10 cellular contexts compared by ENCODE assay signal in the genomic region with DNA sequence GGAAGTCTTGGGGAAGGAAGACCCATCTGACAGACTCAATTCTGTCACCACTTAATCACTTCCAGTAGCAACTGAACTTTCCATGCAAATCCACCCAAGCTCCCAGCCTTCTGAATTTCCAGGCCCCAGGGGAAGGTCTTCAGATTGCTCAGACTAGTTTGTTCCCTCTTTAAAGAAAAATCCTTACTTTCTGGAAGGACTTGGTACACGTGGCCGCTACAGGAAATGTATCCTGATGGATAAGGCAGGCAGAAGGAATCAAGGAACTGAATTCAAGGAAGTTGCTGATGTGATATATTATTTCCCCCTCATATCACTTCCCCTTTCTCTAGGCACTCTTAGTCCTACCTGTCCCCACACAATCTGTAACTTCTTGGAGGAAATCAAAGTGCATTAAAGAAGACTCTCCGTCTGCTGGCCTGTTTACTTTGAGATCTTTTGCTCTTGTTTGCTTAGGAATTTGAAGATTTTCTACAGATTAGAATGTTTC. TPM values are rescaled to one million over a fixed set of nuclear protein-coding genes. Genes with fewer than 3 reads are reported as not detected.
DNase-seq lines count a peak whose midpoint lies in the region; ATAC-seq, FAIRE-seq and TF ChIP-seq lines count a peak whose summit lies in the region.
"Had no signal": no experiment of that assay in that cellular context is flagged by ENCODE, and none has a peak within 500 bp of the region (broad histone marks: within the 10 kb centered on the region; RNA-seq: fewer than 3 reads in every experiment).

No MANE protein-coding gene starts in this region.

- no peaks in the 10 kb centered on the region for H3K27me3 ChIP-seq in sigmoid colon

- H3K4me3 ChIP-seq in GM12865 (ENCODE audit: low read depth, low read length) (no peak overlapping the region), SK-N-MC (no peak overlapping the region), fibroblast of the aortic adventitia (ENCODE audit: low read depth, low read length) (no peak overlapping the region), sigmoid colon (no peak overlapping the region)

- intact Hi-C loops in sigmoid colon (cut with DNase I) = no loop called here

- peak overlapping the region; percentile 72 for H3K27ac ChIP-seq in SK-N-MC
- H3K27ac ChIP-seq in sigmoid colon = peak overlapping the region; percentile 72 to 100 (median 98)

- 22 to 30% methylated on average over 3 of the region's 3 CpGs for WGBS in sigmoid colon, 2 donors

- TF ChIP-seq CTCF in GM12865 (IDR thresholded peaks at IDR 0.05; ENCODE audit: insufficient read depth, low read depth, low read length, missing control alignments) = no peak
- TF ChIP-seq CTCF in fibroblast of the aortic adventitia (IDR thresholded peaks at IDR 0.05; ENCODE audit: insufficient read depth, low read length) = no peak
- no peak for TF ChIP-seq CTCF in sigmoid colon (IDR thresholded peaks at IDR 0.05)

- H3K9me3 ChIP-seq in SK-N-MC (ENCODE audit: low read depth, low read length) (no peaks in the 10 kb centered on the region), sigmoid colon (no peaks in the 10 kb centered on the region)

- no peak for ATAC-seq in GM18498 (IDR thresholded peaks at IDR 0.05; ENCODE audit: unreplicated experiment)

- peaks cover 33% of the 10 kb centered on the region for H3K36me3 ChIP-seq in SK-N-MC (ENCODE audit: insufficient read depth, low read length)
- peaks cover 25 to 55% (median 33%) of the 10 kb centered on the region in 4 donors for H3K36me3 ChIP-seq in sigmoid colon

- no peak overlapping the region for H3K9ac ChIP-seq in SK-N-MC (ENCODE audit: insufficient read length)

- TF ChIP-seq POLR2A in sigmoid colon (IDR thresholded peaks at IDR 0.05) (no peak), H54 (IDR thresholded peaks at IDR 0.05; ENCODE audit: low read depth, low read length) (no peak)

- no peak for FAIRE-seq in H54 (lab: Jason Lieb, UNC)
- FAIRE-seq: islet of Langerhans had no signal

- DNase-seq in GM12865 (ENCODE audit: low read depth) = peak; percentile 26
- DNase-seq in SK-N-MC (ENCODE audit: low read depth, low spot score) = no peak
- peak; percentile 56 for DNase-seq in fibroblast of the aortic adventitia (ENCODE audit: low read depth)
- DNase-seq in sigmoid colon = no peak
- no peak for DNase-seq in H54 (ENCODE audit: insufficient read length, low spot score)
- DNase-seq in activated CD4-positive, alpha-beta T cell treated with anti-CD3 and anti-CD28 coated beads, Interleukin-2, amount 50 U/mL, for 48 hours = no peak
- DNase-seq in DMS79 treated with DMSO at 0.1 percent for 48 hours (lab: John Stamatoyannopoulos, UW) = no peak
- DNase-seq: NCI-H510A had no signal

- TF ChIP-seq EP300 in sigmoid colon (IDR thresholded peaks at IDR 0.05) = no peak

- peaks cover 0 to 62% (median 48%) of the 10 kb centered on the region in 4 donors for H3K4me1 ChIP-seq in sigmoid colon

RNA-seq across cellular contexts. Expression of a gene that starts 6.4 kb away (rescaled TPM):
- total RNA-seq in fibroblast of the aortic adventitia (ENCODE audit: low replicate concordance) = 34.1 and 86.6 TPM in 2 replicates
- total RNA-seq in sigmoid colon = 100 to 1,000 TPM; 258 to 340 (median 289) TPM
- polyA plus RNA-seq in sigmoid colon = 100 to 1,000 TPM in 2 of 3 donors, 10 to 100 TPM in 1; 95.5 to 188 (median 158) TPM

Comparison
In these comparisons a context has a peak if more than half of its experiments do, and no peak if none do; other contexts are left out.
1. DNase-seq: peak in GM12865 (single experiment) and fibroblast of the aortic adventitia (single experiment); none in SK-N-MC (single experiment), sigmoid colon (single experiment), H54 (single experiment), activated CD4-positive, alpha-beta T cell treated with anti-CD3 and anti-CD28 coated beads, Interleukin-2, amount 50 U/mL, for 48 hours (0 of 2) and DMS79 treated with DMSO at 0.1 percent for 48 hours (single experiment).